In genomic region chrX:148914783-148915182, GRCh38 we compare ENCODE assay signal across 17 cellular contexts.
DNase-seq lines count a peak whose midpoint lies in the region; ATAC-seq, FAIRE-seq and TF ChIP-seq lines count a peak whose summit lies in the region.
"Had no signal": no experiment of that assay in that cellular context is flagged by ENCODE, and none has a peak within 500 bp of the region (broad histone marks: within the 10 kb centered on the region; RNA-seq: fewer than 3 reads in every experiment).

No MANE protein-coding gene starts in this region.

- no peak overlapping the region for H3K27ac Mint-ChIP-seq in stimulated activated memory B cell treated with anti-CD40 and anti-IgM and Interleukin-4, amounts not matched to agents 10 μg/mL and 1 μg/mL and 100 μg/mL, for 72 hours
- H3K27ac Mint-ChIP-seq: CD4-positive, alpha-beta memory T cell; mesothelial cell of epicardium had no signal

- POLR2A ChIA-PET in GM10248 (lab: Yijun Ruan, JAX) = no interaction called here

- FAIRE-seq in GM19239 (lab: Jason Lieb, UNC) = no peak
- FAIRE-seq: A204.1, endometrium, pancreas had no signal

- CTCF ChIA-PET in GM10248 (lab: Yijun Ruan, JAX) = interaction anchor here (0.9 to 1.5 kb wide), 3 partner anchors 105 to 556 kb away, joined by 3 to 7 read pairs (median 3); no protein-coding TSS in a partner anchor

- H3K27me3 Mint-ChIP-seq in stimulated activated memory B cell treated with anti-CD40 and anti-IgM and Interleukin-4, amounts not matched to agents 10 μg/mL and 1 μg/mL and 100 μg/mL, for 72 hours = no peaks in the 10 kb centered on the region
- H3K27me3 Mint-ChIP-seq: CD4-positive, alpha-beta memory T cell had no signal

- no peaks in the 10 kb centered on the region for H3K9me3 Mint-ChIP-seq in stimulated activated memory B cell treated with anti-CD40 and anti-IgM and Interleukin-4, amounts not matched to agents 10 μg/mL and 1 μg/mL and 100 μg/mL, for 72 hours
- H3K9me3 Mint-ChIP-seq: CD4-positive, alpha-beta memory T cell had no signal

- H3K4me1 Mint-ChIP-seq in stimulated activated memory B cell treated with anti-CD40 and anti-IgM and Interleukin-4, amounts not matched to agents 10 μg/mL and 1 μg/mL and 100 μg/mL, for 72 hours = no peaks in the 10 kb centered on the region
- H3K4me1 Mint-ChIP-seq: CD4-positive, alpha-beta memory T cell had no signal

- ATAC-seq in GM19397 (IDR thresholded peaks at IDR 0.05; ENCODE audit: unreplicated experiment) = peak; percentile 72
- ATAC-seq in HG02678 (IDR thresholded peaks at IDR 0.05; ENCODE audit: unreplicated experiment) = peak; percentile 80
- ATAC-seq in HG03460 (IDR thresholded peaks at IDR 0.05; ENCODE audit: unreplicated experiment) = peak; percentile 87
- ATAC-seq in stimulated activated memory B cell treated with anti-CD40 and anti-IgM and Interleukin-4, amounts not matched to agents 10 μg/mL and 1 μg/mL and 100 μg/mL, for 72 hours = no peak
- ATAC-seq: gastroesophageal sphincter, pancreas had no signal

- no peak overlapping the region for H3K4me3 Mint-ChIP-seq in stimulated activated memory B cell treated with anti-CD40 and anti-IgM and Interleukin-4, amounts not matched to agents 10 μg/mL and 1 μg/mL and 100 μg/mL, for 72 hours
- H3K4me3 Mint-ChIP-seq: CD4-positive, alpha-beta memory T cell; mesothelial cell of epicardium had no signal

- no peaks in the 10 kb centered on the region for H3K36me3 Mint-ChIP-seq in stimulated activated memory B cell treated with anti-CD40 and anti-IgM and Interleukin-4, amounts not matched to agents 10 μg/mL and 1 μg/mL and 100 μg/mL, for 72 hours
- H3K36me3 Mint-ChIP-seq: CD4-positive, alpha-beta memory T cell; mesothelial cell of epicardium had no signal

- TF ChIP-seq CTCF in GM10248 (IDR thresholded peaks at IDR 0.05; ENCODE audit: control extremely low read depth, extremely low read depth, low read depth, missing control alignments) = no peak

- peak; percentile 47 for DNase-seq in GM10248 (ENCODE audit: extremely low spot score)
- DNase-seq in NCI-H774 (lab: John Stamatoyannopoulos, UW) = no peak
- DNase-seq in dermis blood vessel endothelial cell = no peak
- no peak for DNase-seq in GM19239 (ENCODE audit: insufficient read length, low spot score)
- DNase-seq: activated CD8-positive, alpha-beta memory T cell treated with anti-CD3 and anti-CD28 coated beads for 24 hours; CD4-positive, alpha-beta memory T cell; NCI-H82; pancreas; SHP77 had no signal
